2 cellular contexts compared by ENCODE assay signal in genomic region chr6:36679043-36679821, GRCh38.
A peak's percentile ranks its signal among the peaks of the same experiment; 100 is the strongest.
TF ChIP-seq lines count a peak whose summit lies in the region.

No MANE protein-coding gene starts in this region.

TF ChIP-seq in A549, 52 proteins besides CTCF, POLR2A, EP300 and RAD21:
- TF ChIP-seq REST (IDR thresholded peaks at IDR 0.05) (no peak), ZFP36 (IDR thresholded peaks at IDR 0.05; ENCODE audit: borderline replicate concordance, partially characterized antibody) (no peak), SMC3 (IDR thresholded peaks at IDR 0.05) (no peak), E2F6 (IDR thresholded peaks at IDR 0.05; ENCODE audit: borderline replicate concordance, low read depth) (0 out of 2 replicates have a peak, but pooled peaks have one; percentile 9), JUN (IDR thresholded peaks at IDR 0.05) (no peak), MAZ (IDR thresholded peaks at IDR 0.05; ENCODE audit: borderline replicate concordance, low read depth, low read length) (no peak), EHMT2 (IDR thresholded peaks at IDR 0.05; ENCODE audit: low read depth) (no peak), FOSL2 (IDR thresholded peaks at IDR 0.05) (no peak), FOSL2 (CRISPR knock-in tag; IDR thresholded peaks at IDR 0.05) (peak; percentile 39), HDAC2 (IDR thresholded peaks at IDR 0.05) (no peak), TFCP2L1 (CRISPR knock-in tag; IDR thresholded peaks at IDR 0.05) (no peak)

TF ChIP-seq in SK-N-SH, 30 proteins besides CTCF, POLR2A, EP300 and RAD21 (continued from another document):
- no peak for TF ChIP-seq ZBTB33 (IDR thresholded peaks at IDR 0.05; ENCODE audit: borderline replicate concordance, low read depth)
